Comparison of ENCODE assay signal across 37 cellular contexts in genomic region chr7:73373741-73374140, GRCh38. TPM values are rescaled to one million over a fixed set of nuclear protein-coding genes. Genes with fewer than 3 reads are reported as not detected.
"Had no signal": no experiment of that assay in that cellular context is flagged by ENCODE, and none has a peak within 500 bp of the region (broad histone marks: within the 10 kb centered on the region; RNA-seq: fewer than 3 reads in every experiment).

No MANE protein-coding gene starts in this region.

- H3K27ac Mint-ChIP-seq: activated CD4-positive, alpha-beta memory T cell treated with anti-CD3 and anti-CD28 coated beads for 36 hours; activated CD4-positive, alpha-beta T cell treated with anti-CD3 and anti-CD28 coated beads for 36 hours; activated CD4-positive, alpha-beta T cell treated with anti-CD3 and anti-CD28 coated beads, Interleukin-2, amount 10 ng/mL, durations not matched to agents 24 days and 14 days; activated CD8-positive, alpha-beta memory T cell treated with anti-CD3 and anti-CD28 coated beads, Interleukin-2, amount 10 ng/mL, durations not matched to agents 7 days and 5 days; activated CD8-positive, alpha-beta T cell treated with anti-CD3 and anti-CD28 coated beads, Interleukin-2, amount 10 ng/mL, durations not matched to agents 7 days and 5 days; activated naive CD4-positive, alpha-beta T cell treated with anti-CD3 and anti-CD28 coated beads for 36 hours; activated naive CD4-positive, alpha-beta T cell treated with anti-CD3 and anti-CD28 coated beads, Interleukin-2, amount 50 U/mL, for 24 hours; activated naive CD8-positive, alpha-beta T cell treated with anti-CD3 and anti-CD28 coated beads for 36 hours; activated naive CD8-positive, alpha-beta T cell treated with anti-CD3 and anti-CD28 coated beads, Interleukin-2, amount 50 U/mL, for 24 hours; activated T-helper 1 cell treated with anti-CD3 and anti-CD28 coated beads, Interleukin-12 subunit alpha, Interleukin-12 subunit beta, Interleukin-2, Interleukin-4 antibody, amounts not matched to agents 30 ng/mL and 10 ng/mL and 1 ng/mL, durations not matched to agents 14 hours and 24 hours and 36 hours; activated T-helper 2 cell treated with anti-CD3 and anti-CD28 coated beads, Interferon-gamma antibody, Interleukin-2, Interleukin-4, amounts not matched to agents 10 μg/mL and 5 μg/mL and 100 μg/mL, durations not matched to agents 14 hours and 24 hours and 36 hours; effector memory CD8-positive, alpha-beta T cell; T-cell; T-helper 1 cell treated with Interleukin-12 subunit alpha and Interleukin-12 subunit beta and Interleukin-4 antibody, amounts not matched to agents 30 μg/mL and 1 μg/mL, for 36 hours; T-helper 2 cell treated with Interferon-gamma antibody and Interleukin-4, amounts not matched to agents 5 μg/mL and 100 μg/mL, for 36 hours had no signal

- H3K4me1 Mint-ChIP-seq: activated CD4-positive, alpha-beta T cell treated with anti-CD3 and anti-CD28 coated beads for 36 hours; activated CD4-positive, alpha-beta T cell treated with anti-CD3 and anti-CD28 coated beads, Interleukin-2, amount 10 ng/mL, durations not matched to agents 24 days and 14 days; activated CD8-positive, alpha-beta memory T cell treated with anti-CD3 and anti-CD28 coated beads, Interleukin-2, amount 10 ng/mL, durations not matched to agents 7 days and 5 days; activated naive CD4-positive, alpha-beta T cell treated with anti-CD3 and anti-CD28 coated beads, Interleukin-2, amount 50 U/mL, for 24 hours; activated naive CD8-positive, alpha-beta T cell treated with anti-CD3 and anti-CD28 coated beads, Interleukin-2, amount 50 U/mL, for 24 hours had no signal

- H3K4me1 ChIP-seq: adrenal gland, foreskin keratinocyte, gastrocnemius medialis had no signal

- H3K27ac ChIP-seq: adrenal gland, body of pancreas, esophagus muscularis mucosa, foreskin keratinocyte, gastrocnemius medialis had no signal

- DNase-seq: activated CD4-positive, alpha-beta memory T cell treated with anti-CD3 and anti-CD28 coated beads for 36 hours; activated CD4-positive, alpha-beta T cell treated with anti-CD3 and anti-CD28 coated beads for 36 hours; activated CD4-positive, alpha-beta T cell treated with anti-CD3 and anti-CD28 coated beads, Interleukin-2, amount 10 ng/mL, durations not matched to agents 24 days and 14 days; activated CD4-positive, CD25-positive, alpha-beta regulatory T cell; activated CD4-positive, CD25-positive, alpha-beta regulatory T cell treated with anti-CD3 and anti-CD28 coated beads, Interleukin-2, amount 50 U/mL, for 72 hours; activated CD8-positive, alpha-beta memory T cell treated with anti-CD3 and anti-CD28 coated beads, Interleukin-2, amount 10 ng/mL, durations not matched to agents 7 days and 5 days; activated CD8-positive, alpha-beta memory T cell treated with anti-CD3 and anti-CD28 coated beads, Interleukin-2, amount 50 U/mL, for 4 hours; activated CD8-positive, alpha-beta T cell treated with anti-CD3 and anti-CD28 coated beads, Interleukin-2, amount 10 ng/mL, durations not matched to agents 7 days and 5 days; activated effector memory CD4-positive, alpha-beta T cell treated with anti-CD3 and anti-CD28 coated beads, Interleukin-2, amount 50 U/mL, for 16 hours; activated naive CD4-positive, alpha-beta T cell treated with anti-CD3 and anti-CD28 coated beads for 36 hours; activated naive CD8-positive, alpha-beta T cell treated with anti-CD3 and anti-CD28 coated beads for 36 hours; activated naive CD8-positive, alpha-beta T cell treated with anti-CD3 and anti-CD28 coated beads, Interleukin-2, amount 50 U/mL, for 24 hours; activated T-cell treated with anti-CD3 and anti-CD28 coated beads, Interleukin-2, amount 50 U/mL, for 1 hour; activated T-cell treated with anti-CD3 and anti-CD28 coated beads, Interleukin-2, amount 50 U/mL, for 48 hours; adrenal gland; amygdala; aorta; body of pancreas; caudate nucleus; cortex of kidney; dermis blood vessel endothelial cell; effector CD4-positive, alpha-beta T cell; effector memory CD8-positive, alpha-beta T cell; erythroblast; foreskin keratinocyte; gastrocnemius medialis; glutamatergic neuron; T-cell; T1000 had no signal

- H3K9me3 ChIP-seq: adrenal gland, body of pancreas, esophagus muscularis mucosa, gastrocnemius medialis had no signal

- H3K4me3 Mint-ChIP-seq: activated CD4-positive, alpha-beta memory T cell treated with anti-CD3 and anti-CD28 coated beads for 36 hours; activated CD4-positive, alpha-beta T cell treated with anti-CD3 and anti-CD28 coated beads for 36 hours; activated CD4-positive, alpha-beta T cell treated with anti-CD3 and anti-CD28 coated beads, Interleukin-2, amount 10 ng/mL, durations not matched to agents 24 days and 14 days; activated CD8-positive, alpha-beta memory T cell treated with anti-CD3 and anti-CD28 coated beads, Interleukin-2, amount 10 ng/mL, durations not matched to agents 7 days and 5 days; activated CD8-positive, alpha-beta T cell treated with anti-CD3 and anti-CD28 coated beads, Interleukin-2, amount 10 ng/mL, durations not matched to agents 7 days and 5 days; activated naive CD4-positive, alpha-beta T cell treated with anti-CD3 and anti-CD28 coated beads for 36 hours; activated naive CD4-positive, alpha-beta T cell treated with anti-CD3 and anti-CD28 coated beads, Interleukin-2, amount 50 U/mL, for 24 hours; activated naive CD8-positive, alpha-beta T cell treated with anti-CD3 and anti-CD28 coated beads for 36 hours; activated naive CD8-positive, alpha-beta T cell treated with anti-CD3 and anti-CD28 coated beads, Interleukin-2, amount 50 U/mL, for 24 hours; activated T-helper 1 cell treated with anti-CD3 and anti-CD28 coated beads, Interleukin-12 subunit alpha, Interleukin-12 subunit beta, Interleukin-2, Interleukin-4 antibody, amounts not matched to agents 30 ng/mL and 10 ng/mL and 1 ng/mL, durations not matched to agents 14 hours and 24 hours and 36 hours; effector memory CD8-positive, alpha-beta T cell; T-cell; T-helper 1 cell treated with Interleukin-12 subunit alpha and Interleukin-12 subunit beta and Interleukin-4 antibody, amounts not matched to agents 30 μg/mL and 1 μg/mL, for 36 hours; T-helper 2 cell treated with Interferon-gamma antibody and Interleukin-4, amounts not matched to agents 5 μg/mL and 100 μg/mL, for 36 hours had no signal

- ATAC-seq: activated CD4-positive, alpha-beta T cell treated with anti-CD3 and anti-CD28 coated beads for 36 hours; activated CD8-positive, alpha-beta memory T cell treated with anti-CD3 and anti-CD28 coated beads, Interleukin-2, amount 10 ng/mL, durations not matched to agents 7 days and 5 days; activated CD8-positive, alpha-beta T cell treated with anti-CD3 and anti-CD28 coated beads, Interleukin-2, amount 10 ng/mL, durations not matched to agents 7 days and 5 days; activated naive CD8-positive, alpha-beta T cell treated with anti-CD3 and anti-CD28 coated beads, Interleukin-2, amount 50 U/mL, for 24 hours; body of pancreas; effector memory CD8-positive, alpha-beta T cell; foreskin keratinocyte; gastrocnemius medialis; T-cell had no signal

- H3K36me3 Mint-ChIP-seq: activated CD4-positive, alpha-beta memory T cell treated with anti-CD3 and anti-CD28 coated beads for 36 hours; activated CD8-positive, alpha-beta memory T cell treated with anti-CD3 and anti-CD28 coated beads, Interleukin-2, amount 10 ng/mL, durations not matched to agents 7 days and 5 days; activated naive CD4-positive, alpha-beta T cell treated with anti-CD3 and anti-CD28 coated beads, Interleukin-2, amount 50 U/mL, for 24 hours; activated naive CD8-positive, alpha-beta T cell treated with anti-CD3 and anti-CD28 coated beads for 36 hours; T-cell had no signal

- H3K27me3 ChIP-seq: adrenal gland had no signal

- H3K36me3 ChIP-seq: adrenal gland, esophagus muscularis mucosa, gastrocnemius medialis had no signal

- H3K4me3 ChIP-seq: adrenal gland, body of pancreas, esophagus muscularis mucosa, gastrocnemius medialis had no signal

RNA-seq across cellular contexts. Expression of gene FKBP6, which starts 45.8 kb away (rescaled TPM):
- total RNA-seq: activated CD4-positive, alpha-beta memory T cell treated with anti-CD3 and anti-CD28 coated beads for 36 hours; activated CD4-positive, alpha-beta T cell treated with anti-CD3 and anti-CD28 coated beads for 36 hours; activated CD4-positive, alpha-beta T cell treated with anti-CD3 and anti-CD28 coated beads, Interleukin-2, amount 10 ng/mL, durations not matched to agents 24 days and 14 days; activated CD8-positive, alpha-beta memory T cell treated with anti-CD3 and anti-CD28 coated beads for 36 hours; activated CD8-positive, alpha-beta memory T cell treated with anti-CD3 and anti-CD28 coated beads, Interleukin-2, amount 10 ng/mL, durations not matched to agents 7 days and 5 days; activated CD8-positive, alpha-beta T cell treated with anti-CD3 and anti-CD28 coated beads, Interleukin-2, amount 10 ng/mL, durations not matched to agents 7 days and 5 days; activated naive CD4-positive, alpha-beta T cell treated with anti-CD3 and anti-CD28 coated beads for 36 hours; activated naive CD8-positive, alpha-beta T cell treated with anti-CD3 and anti-CD28 coated beads for 36 hours; activated T-helper 1 cell treated with anti-CD3 and anti-CD28 coated beads, Interleukin-12 subunit alpha, Interleukin-12 subunit beta, Interleukin-2, Interleukin-4 antibody, amounts not matched to agents 30 ng/mL and 10 ng/mL and 1 ng/mL, durations not matched to agents 14 hours and 24 hours and 36 hours; activated T-helper 2 cell treated with anti-CD3 and anti-CD28 coated beads, Interferon-gamma antibody, Interleukin-2, Interleukin-4, amounts not matched to agents 10 μg/mL and 5 μg/mL and 100 μg/mL, durations not matched to agents 14 hours and 24 hours and 36 hours; aorta; body of pancreas; chondrocyte; dermis blood vessel endothelial cell; esophagus muscularis mucosa; foreskin keratinocyte; gastrocnemius medialis; T-cell had no signal
- polyA plus RNA-seq: foreskin keratinocyte had no signal

RNA-seq across cellular contexts. Expression of gene TRIM50, which starts 45.9 kb away (rescaled TPM):
- total RNA-seq: activated CD4-positive, alpha-beta memory T cell treated with anti-CD3 and anti-CD28 coated beads for 36 hours; activated CD4-positive, alpha-beta T cell treated with anti-CD3 and anti-CD28 coated beads for 36 hours; activated CD4-positive, alpha-beta T cell treated with anti-CD3 and anti-CD28 coated beads, Interleukin-2, amount 10 ng/mL, durations not matched to agents 24 days and 14 days; activated CD8-positive, alpha-beta memory T cell treated with anti-CD3 and anti-CD28 coated beads for 36 hours; activated CD8-positive, alpha-beta memory T cell treated with anti-CD3 and anti-CD28 coated beads, Interleukin-2, amount 10 ng/mL, durations not matched to agents 7 days and 5 days; activated CD8-positive, alpha-beta T cell treated with anti-CD3 and anti-CD28 coated beads, Interleukin-2, amount 10 ng/mL, durations not matched to agents 7 days and 5 days; activated naive CD4-positive, alpha-beta T cell treated with anti-CD3 and anti-CD28 coated beads for 36 hours; activated naive CD8-positive, alpha-beta T cell treated with anti-CD3 and anti-CD28 coated beads for 36 hours; activated T-helper 1 cell treated with anti-CD3 and anti-CD28 coated beads, Interleukin-12 subunit alpha, Interleukin-12 subunit beta, Interleukin-2, Interleukin-4 antibody, amounts not matched to agents 30 ng/mL and 10 ng/mL and 1 ng/mL, durations not matched to agents 14 hours and 24 hours and 36 hours; activated T-helper 2 cell treated with anti-CD3 and anti-CD28 coated beads, Interferon-gamma antibody, Interleukin-2, Interleukin-4, amounts not matched to agents 10 μg/mL and 5 μg/mL and 100 μg/mL, durations not matched to agents 14 hours and 24 hours and 36 hours; chondrocyte; foreskin keratinocyte; T-cell had no signal
- polyA plus RNA-seq: foreskin keratinocyte had no signal

RNA-seq across cellular contexts. Expression of gene FZD9, which starts 59.8 kb away (rescaled TPM):
- total RNA-seq: activated CD8-positive, alpha-beta memory T cell treated with anti-CD3 and anti-CD28 coated beads, Interleukin-2, amount 10 ng/mL, durations not matched to agents 7 days and 5 days had no signal
